ENCODE assay signal across 20 cellular contexts in genomic region chr22:47210686-47211085, GRCh38.
"Had no signal": no experiment of that assay in that cellular context is flagged by ENCODE, and none has a peak within 500 bp of the region (broad histone marks: within the 10 kb centered on the region; RNA-seq: fewer than 3 reads in every experiment).

No MANE protein-coding gene starts in this region.

- H3K36me3 ChIP-seq: lower lobe of right lung, ovary, SJSA1, thoracic aorta, WERI-Rb-1 had no signal

- H3K4me1 ChIP-seq: body of pancreas, lower lobe of right lung, psoas muscle, SJSA1 had no signal

- H3K9me3 Mint-ChIP-seq: activated naive CD8-positive, alpha-beta T cell treated with anti-CD3 and anti-CD28 coated beads, Interleukin-2, amount 50 U/mL, for 24 hours; activated T-cell treated with anti-CD3 and anti-CD28 coated beads, Interleukin-2, amount 50 U/mL, for 4 hours; stimulated activated memory B cell treated with anti-CD40 and anti-IgM and Interleukin-4, amounts not matched to agents 10 μg/mL and 1 μg/mL and 100 μg/mL, for 72 hours had no signal

- H3K4me3 Mint-ChIP-seq: activated naive CD4-positive, alpha-beta T cell treated with anti-CD3 and anti-CD28 coated beads, Interleukin-2, amount 10 ng/mL, durations not matched to agents 7 days and 5 days; activated naive CD8-positive, alpha-beta T cell treated with anti-CD3 and anti-CD28 coated beads, Interleukin-2, amount 50 U/mL, for 24 hours; activated T-cell treated with anti-CD3 and anti-CD28 coated beads, Interleukin-2, amount 50 U/mL, for 4 hours; dendritic cell treated with granulocyte-macrophage colony-stimulating factor and Interleukin-4, amounts not matched to agents 40 ng/mL and 50 ng/mL, for 4 days; naive thymus-derived CD4-positive, alpha-beta T cell; stimulated activated memory B cell treated with anti-CD40 and anti-IgM and Interleukin-4, amounts not matched to agents 10 μg/mL and 1 μg/mL and 100 μg/mL, for 72 hours; type B pancreatic cell had no signal

- H3K27me3 ChIP-seq: body of pancreas, ovary, SJSA1 had no signal

- H3K4me3 ChIP-seq: body of pancreas, lower lobe of right lung, ovary, psoas muscle, SJSA1, thoracic aorta had no signal

- DNase-seq: activated naive CD4-positive, alpha-beta T cell treated with anti-CD3 and anti-CD28 coated beads, Interleukin-2, amount 10 ng/mL, durations not matched to agents 7 days and 5 days; activated naive CD8-positive, alpha-beta T cell treated with anti-CD3 and anti-CD28 coated beads, Interleukin-2, amount 50 U/mL, for 24 hours; activated T-cell treated with anti-CD3 and anti-CD28 coated beads, Interleukin-2, amount 50 U/mL, for 4 hours; body of pancreas; effector CD8-positive, alpha-beta T cell; erythroblast; foreskin fibroblast; lower lobe of right lung; right cardiac atrium; stimulated activated CD4-positive, alpha-beta T cell treated with anti-CD3 and anti-CD28 coated beads, Interleukin-1b, Interleukin-23, amount 100 ng/mL, for 48 hours; T-helper 1 cell; WERI-Rb-1 had no signal

- H3K4me1 Mint-ChIP-seq: activated naive CD4-positive, alpha-beta T cell treated with anti-CD3 and anti-CD28 coated beads, Interleukin-2, amount 10 ng/mL, durations not matched to agents 7 days and 5 days; activated naive CD8-positive, alpha-beta T cell treated with anti-CD3 and anti-CD28 coated beads, Interleukin-2, amount 50 U/mL, for 24 hours; stimulated activated memory B cell treated with anti-CD40 and anti-IgM and Interleukin-4, amounts not matched to agents 10 μg/mL and 1 μg/mL and 100 μg/mL, for 72 hours had no signal

- H3K27me3 Mint-ChIP-seq: activated naive CD4-positive, alpha-beta T cell treated with anti-CD3 and anti-CD28 coated beads, Interleukin-2, amount 10 ng/mL, durations not matched to agents 7 days and 5 days; activated naive CD8-positive, alpha-beta T cell treated with anti-CD3 and anti-CD28 coated beads, Interleukin-2, amount 50 U/mL, for 24 hours; dendritic cell treated with granulocyte-macrophage colony-stimulating factor and Interleukin-4, amounts not matched to agents 40 ng/mL and 50 ng/mL, for 4 days; naive thymus-derived CD4-positive, alpha-beta T cell; type B pancreatic cell had no signal

- H3K27ac ChIP-seq: body of pancreas, lower lobe of right lung, ovary, psoas muscle, SJSA1, thoracic aorta, WERI-Rb-1 had no signal

- H3K9me3 ChIP-seq: body of pancreas, lower lobe of right lung, ovary, psoas muscle, SJSA1, thoracic aorta had no signal

- ATAC-seq: activated naive CD8-positive, alpha-beta T cell treated with anti-CD3 and anti-CD28 coated beads, Interleukin-2, amount 50 U/mL, for 24 hours; activated T-cell treated with anti-CD3 and anti-CD28 coated beads, Interleukin-2, amount 50 U/mL, for 4 hours; body of pancreas; lower lobe of right lung; naive thymus-derived CD4-positive, alpha-beta T cell; psoas muscle; right cardiac atrium; stimulated activated memory B cell treated with anti-CD40 and anti-IgM and Interleukin-4, amounts not matched to agents 10 μg/mL and 1 μg/mL and 100 μg/mL, for 72 hours had no signal

- H3K27ac Mint-ChIP-seq: activated naive CD4-positive, alpha-beta T cell treated with anti-CD3 and anti-CD28 coated beads, Interleukin-2, amount 10 ng/mL, durations not matched to agents 7 days and 5 days; activated naive CD8-positive, alpha-beta T cell treated with anti-CD3 and anti-CD28 coated beads, Interleukin-2, amount 50 U/mL, for 24 hours; dendritic cell treated with granulocyte-macrophage colony-stimulating factor and Interleukin-4, amounts not matched to agents 40 ng/mL and 50 ng/mL, for 4 days; stimulated activated memory B cell treated with anti-CD40 and anti-IgM and Interleukin-4, amounts not matched to agents 10 μg/mL and 1 μg/mL and 100 μg/mL, for 72 hours; type B pancreatic cell had no signal

- H3K36me3 Mint-ChIP-seq: activated naive CD4-positive, alpha-beta T cell treated with anti-CD3 and anti-CD28 coated beads, Interleukin-2, amount 10 ng/mL, durations not matched to agents 7 days and 5 days; stimulated activated memory B cell treated with anti-CD40 and anti-IgM and Interleukin-4, amounts not matched to agents 10 μg/mL and 1 μg/mL and 100 μg/mL, for 72 hours had no signal
